25 cellular contexts compared by ENCODE assay signal in the genomic region with DNA sequence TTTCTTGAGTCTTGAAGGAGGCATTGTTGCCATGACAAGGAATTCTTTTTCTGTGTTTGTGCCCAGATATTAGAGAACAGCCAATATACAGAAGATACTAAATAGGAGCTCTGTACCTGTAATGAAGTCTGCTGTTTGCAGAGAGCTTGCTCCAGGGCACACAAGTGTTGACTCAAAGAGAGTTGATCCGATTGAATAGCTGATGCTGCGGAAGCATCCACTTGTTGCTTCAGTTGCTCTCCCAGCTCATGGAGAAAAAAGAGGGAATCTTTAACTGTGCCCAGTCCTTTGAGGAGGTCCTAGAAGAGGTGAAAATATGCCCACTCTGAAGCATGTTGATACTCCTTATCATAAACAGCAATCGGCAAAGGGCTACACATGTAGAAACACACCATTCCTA.
"Had no signal": no experiment of that assay in that cellular context is flagged by ENCODE, and none has a peak within 500 bp of the region (broad histone marks: within the 10 kb centered on the region; RNA-seq: fewer than 3 reads in every experiment).

No MANE protein-coding gene starts in this region.

- H3K4me1 ChIP-seq: colonic mucosa, pancreas, psoas muscle, right atrium auricular region, spleen had no signal

- H3K27ac ChIP-seq: colonic mucosa, pancreas, psoas muscle, spleen, thoracic aorta had no signal

- DNase-seq: activated B cell treated with CpG ODN at 0.5 μM for 24 hours; activated CD4-positive, alpha-beta T cell treated with anti-CD3 and anti-CD28 coated beads for 36 hours; activated CD4-positive, alpha-beta T cell treated with anti-CD3 and anti-CD28 coated beads, Interleukin-2, amount 50 U/mL, for 4 hours; activated CD8-positive, alpha-beta memory T cell treated with anti-CD3 and anti-CD28 coated beads for 24 hours; activated CD8-positive, alpha-beta memory T cell treated with anti-CD3 and anti-CD28 coated beads, Interleukin-2, amount 50 U/mL, for 4 hours; activated naive CD4-positive, alpha-beta T cell treated with anti-CD3 and anti-CD28 coated beads for 36 hours; activated naive CD8-positive, alpha-beta T cell treated with anti-CD3 and anti-CD28 coated beads, Interleukin-2, amount 10 ng/mL, durations not matched to agents 7 days and 5 days; activated T-cell treated with anti-CD3 and anti-CD28 coated beads, Interleukin-2, amount 50 U/mL, for 4 hours; amniotic stem cell; colonic mucosa; dorsolateral prefrontal cortex; effector memory CD8-positive, alpha-beta T cell; foreskin melanocyte; hippocampal formation; left cardiac atrium; pancreas; psoas muscle; spleen; stimulated activated CD4-positive, alpha-beta T cell treated with anti-CD3 and anti-CD28 coated beads, Interleukin-4, amount 100 ng/mL, for 1 hour; stimulated activated naive CD4-positive, alpha-beta T cell treated with Interleukin-2 at 50 U/mL for 16 hours had no signal

- H3K4me3 ChIP-seq: colonic mucosa, dorsolateral prefrontal cortex, pancreas, psoas muscle, right atrium auricular region, spleen, thoracic aorta, vagina had no signal

- H3K27ac Mint-ChIP-seq: activated B cell treated with CpG ODN at 0.5 μM for 24 hours; activated CD4-positive, alpha-beta T cell treated with anti-CD3 and anti-CD28 coated beads for 36 hours; activated naive CD4-positive, alpha-beta T cell treated with anti-CD3 and anti-CD28 coated beads for 36 hours; activated naive CD8-positive, alpha-beta T cell treated with anti-CD3 and anti-CD28 coated beads, Interleukin-2, amount 10 ng/mL, durations not matched to agents 7 days and 5 days; natural killer cell treated with Interleukin-12 subunit alpha and Interleukin-12 subunit beta and Interleukin-15 and Interleukin-18, amount 100 ng/mL, for 72 hours; type B pancreatic cell had no signal

- H3K27me3 ChIP-seq: colonic mucosa, dorsolateral prefrontal cortex, pancreas, right atrium auricular region, spleen, vagina had no signal

- H3K4me1 Mint-ChIP-seq: activated B cell treated with CpG ODN at 0.5 μM for 24 hours; activated CD4-positive, alpha-beta T cell treated with anti-CD3 and anti-CD28 coated beads for 36 hours; activated naive CD8-positive, alpha-beta T cell treated with anti-CD3 and anti-CD28 coated beads, Interleukin-2, amount 10 ng/mL, durations not matched to agents 7 days and 5 days had no signal

- H3K4me3 Mint-ChIP-seq: activated B cell treated with CpG ODN at 0.5 μM for 24 hours; activated CD4-positive, alpha-beta T cell treated with anti-CD3 and anti-CD28 coated beads for 36 hours; activated naive CD4-positive, alpha-beta T cell treated with anti-CD3 and anti-CD28 coated beads for 36 hours; activated naive CD8-positive, alpha-beta T cell treated with anti-CD3 and anti-CD28 coated beads, Interleukin-2, amount 10 ng/mL, durations not matched to agents 7 days and 5 days; activated T-cell treated with anti-CD3 and anti-CD28 coated beads, Interleukin-2, amount 50 U/mL, for 4 hours; effector memory CD8-positive, alpha-beta T cell; natural killer cell treated with Interleukin-12 subunit alpha and Interleukin-12 subunit beta and Interleukin-15 and Interleukin-18, amount 100 ng/mL, for 72 hours; type B pancreatic cell had no signal

- H3K9me3 ChIP-seq: colonic mucosa had no signal

- H3K27me3 Mint-ChIP-seq: activated B cell treated with CpG ODN at 0.5 μM for 24 hours; activated CD4-positive, alpha-beta T cell treated with anti-CD3 and anti-CD28 coated beads for 36 hours; activated naive CD8-positive, alpha-beta T cell treated with anti-CD3 and anti-CD28 coated beads, Interleukin-2, amount 10 ng/mL, durations not matched to agents 7 days and 5 days; effector memory CD8-positive, alpha-beta T cell; natural killer cell treated with Interleukin-12 subunit alpha and Interleukin-12 subunit beta and Interleukin-15 and Interleukin-18, amount 100 ng/mL, for 72 hours; type B pancreatic cell had no signal
